Comparison of ENCODE assay signal across 22 cellular contexts in the genomic region with DNA sequence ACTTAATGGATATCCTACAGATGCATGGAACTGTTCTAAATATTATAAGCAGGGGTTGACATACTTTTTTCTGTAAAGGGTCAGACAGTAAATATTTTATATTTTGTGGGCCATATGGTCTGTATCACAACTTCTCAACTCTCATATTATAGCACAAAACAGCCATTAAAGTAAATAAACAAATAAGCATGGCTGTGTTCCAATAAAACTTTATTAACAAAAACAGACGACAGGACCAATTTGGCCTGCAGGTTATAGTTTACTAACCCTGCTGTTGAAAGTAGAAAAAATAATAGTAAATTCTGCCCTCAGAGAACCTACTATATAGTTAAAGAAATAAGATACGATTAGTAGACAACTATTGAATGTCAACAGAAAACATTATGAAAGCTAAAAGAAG. TPM values are rescaled to one million over a fixed set of nuclear protein-coding genes. Genes with fewer than 3 reads are reported as not detected.
DNase-seq lines count a peak whose midpoint lies in the region; ATAC-seq, FAIRE-seq and TF ChIP-seq lines count a peak whose summit lies in the region.
"Had no signal": no experiment of that assay in that cellular context is flagged by ENCODE, and none has a peak within 500 bp of the region (broad histone marks: within the 10 kb centered on the region; RNA-seq: fewer than 3 reads in every experiment).

No MANE protein-coding gene starts in this region.

- TF ChIP-seq POLR2A in GM12878 (IDR thresholded peaks at IDR 0.05; ENCODE audit: low read depth, low read length), result no peak

- DNase-seq in GM12878 (ENCODE audit: low read depth, low spot score) (no peak), HFFc6 (no peak), right atrium auricular region (ENCODE audit: low spot score) (no peak)
- DNase-seq: 8988T; ACHN; BE2C; C1 segment of cervical spinal cord; CD4-positive, alpha-beta memory T cell; CD4-positive, CD25-positive, alpha-beta regulatory T cell; CD8-positive, alpha-beta memory T cell; COR-L47; DMS 273 treated with DMSO at 0.1 percent for 48 hours; DMS153; DMS53; DMS79; DND-41; EL; GDM1 had no signal

- peak overlapping the region; percentile 19; the same call in 1 of the 2 replicates for H3K27ac ChIP-seq in HUES6 (ENCODE audit: low read depth, low read length)
- H3K27ac ChIP-seq in GM12878 (ENCODE audit: control insufficient read depth, insufficient read depth), result no peak overlapping the region
- H3K27ac ChIP-seq in right atrium auricular region, result no peak overlapping the region
- H3K27ac ChIP-seq: BLaER1 had no signal

- intact Hi-C loops in GM12878 (cut with micrococcal nuclease; ENCODE audit: unreplicated experiment), result no loop called here

- H3K27me3 ChIP-seq in HUES6 (ENCODE audit: control insufficient read depth, insufficient read depth, low read length), result no peaks in the 10 kb centered on the region
- no peaks in the 10 kb centered on the region for H3K27me3 ChIP-seq in GM12878 (replicated peaks in 1 of 2; ENCODE audit: control insufficient read depth in 2 of 2, insufficient read depth in 2 of 2, low read length in 1 of 2)
- no peaks in the 10 kb centered on the region for H3K27me3 ChIP-seq in right atrium auricular region
- H3K27me3 ChIP-seq: BE2C, BLaER1 had no signal

- TF ChIP-seq RAD21 in GM12878 (IDR thresholded peaks at IDR 0.05; ENCODE audit: insufficient read depth, low read depth, low read length), result no peak

- RAD21 ChIA-PET in GM12878 (lab: Charles Lee; ENCODE audit: unreplicated experiment), result no interaction called here

- no peak overlapping the region for H3K4me3 Mint-ChIP-seq in HFFc6
- H3K4me3 Mint-ChIP-seq: CD14-positive monocyte; CD4-positive, alpha-beta memory T cell; CD4-positive, CD25-positive, alpha-beta regulatory T cell; CD8-positive, alpha-beta memory T cell had no signal

- H3K4me1 Mint-ChIP-seq in HFFc6 (ENCODE audit: low read depth), result peaks cover 16% of the 10 kb centered on the region
- H3K4me1 Mint-ChIP-seq: CD14-positive monocyte had no signal

- no peaks in the 10 kb centered on the region for H3K27me3 Mint-ChIP-seq in HFFc6 (ENCODE audit: insufficient read depth)
- H3K27me3 Mint-ChIP-seq: CD4-positive, alpha-beta memory T cell; CD4-positive, CD25-positive, alpha-beta regulatory T cell; CD8-positive, alpha-beta memory T cell had no signal

- no peaks in the 10 kb centered on the region for H4K20me1 ChIP-seq in GM12878 (ENCODE audit: control insufficient read depth, insufficient read depth)

- peaks cover 4% of the 10 kb centered on the region; the same call in 1 of the 2 replicates for H3K36me3 Mint-ChIP-seq in HFFc6 (ENCODE audit: low read depth)

- H3K4me2 ChIP-seq in GM12878 (ENCODE audit: control insufficient read depth, insufficient read depth), result no peak overlapping the region
- H3K4me2 ChIP-seq: BLaER1 had no signal

- H3K9ac ChIP-seq in HUES6 (ENCODE audit: low read length), result no peak overlapping the region
- H3K9ac ChIP-seq in GM12878 (ENCODE audit: control insufficient read depth, insufficient read depth, low read length), result no peak overlapping the region
- H3K9ac ChIP-seq: BLaER1 had no signal

- H2AFZ ChIP-seq in GM12878 (ENCODE audit: control insufficient read depth, low read depth, low read length), result no peak overlapping the region

- TF ChIP-seq CTCF in GM12878 (IDR thresholded peaks at IDR 0.05 in 2 of 3, conservative IDR thresholded peaks at IDR 0.05 in 1 of 3; ENCODE audit: control insufficient read depth in 2 of 3, extremely low read depth in 1 of 3, insufficient read depth in 1 of 3, low read depth in 3 of 3, low read length in 3 of 3), result no peak
- no peak for TF ChIP-seq CTCF in HFFc6 (IDR thresholded peaks at IDR 0.05)
- no peak for TF ChIP-seq CTCF in right atrium auricular region (IDR thresholded peaks at IDR 0.05)

- H3K9me3 ChIP-seq in HUES6 (ENCODE audit: control insufficient read depth, insufficient read depth, low read depth, low read length) (no peaks in the 10 kb centered on the region), GM12878 (replicated peaks; ENCODE audit: control insufficient read depth, insufficient read depth, low read length) (no peaks in the 10 kb centered on the region), right atrium auricular region (no peaks in the 10 kb centered on the region)
- H3K9me3 ChIP-seq: BE2C, BLaER1 had no signal

- H3K36me3 ChIP-seq in HUES6 (ENCODE audit: control insufficient read depth, insufficient read depth, low read length) (peaks cover 4% of the 10 kb centered on the region; the same call in 1 of the 2 replicates), GM12878 (ENCODE audit: control insufficient read depth in 2 of 2, insufficient read depth in 2 of 2, low read length in 1 of 2) (peaks cover 0 to 3% of the 10 kb centered on the region in 2 experiments; a peak in 1 of 4 replicates), right atrium auricular region (peaks cover 10% of the 10 kb centered on the region)
- H3K36me3 ChIP-seq: BE2C had no signal

- 63% methylated on average over 2 of the region's 2 CpGs for WGBS in GM12878 (ENCODE audit: insufficient coverage, insufficient replicate concordance, low lambda C conversion rate, missing lambda C conversion rate)

- FAIRE-seq in GM12878 (lab: Jason Lieb, UNC), result no peak
- FAIRE-seq: GM12891 had no signal

- SMC1A ChIA-PET in GM12878 (lab: Charles Lee; ENCODE audit: uncharacterized antibody, unreplicated experiment), result no interaction called here

- no peak overlapping the region for H3K27ac Mint-ChIP-seq in HFFc6
- H3K27ac Mint-ChIP-seq: CD14-positive monocyte; CD4-positive, alpha-beta memory T cell; CD4-positive, CD25-positive, alpha-beta regulatory T cell had no signal

- POLR2A ChIA-PET in GM12878 (lab: Charles Lee), result no interaction called here

- CTCF ChIA-PET in GM12878 (lab: Yijun Ruan, JAX), result no interaction called here

- BruUV-seq in GM12878 (replicated peaks; lab: Mats Ljungman, UMichigan), result no TSS peak

- in situ Hi-C loops in GM12878 (cut with MboI), result no loop called here

- no peaks in the 10 kb centered on the region for H3K79me2 ChIP-seq in GM12878 (ENCODE audit: control insufficient read depth, insufficient read depth, low read length)

- ATAC-seq in GM12878, result no peak

- no peak for TF ChIP-seq EP300 in GM12878 (IDR thresholded peaks at IDR 0.05; ENCODE audit: borderline replicate concordance in 1 of 2, control insufficient read depth in 1 of 2, low read depth in 2 of 2, low read length in 2 of 2)

- peaks cover 18% of the 10 kb centered on the region for H3K4me1 ChIP-seq in HUES6 (ENCODE audit: control insufficient read depth, insufficient read depth, low read length)
- no peaks in the 10 kb centered on the region for H3K4me1 ChIP-seq in GM12878 (ENCODE audit: control insufficient read depth, insufficient read depth, low read length)
- no peaks in the 10 kb centered on the region for H3K4me1 ChIP-seq in right atrium auricular region
- H3K4me1 ChIP-seq: BE2C, BLaER1 had no signal

- H3K4me3 ChIP-seq in HUES6 (ENCODE audit: low read depth, low read length) (no peak overlapping the region), GM12878 (no peak overlapping the region), right atrium auricular region (no peak overlapping the region)
- H3K4me3 ChIP-seq: BLaER1 had no signal

- no peaks in the 10 kb centered on the region for H3K9me3 Mint-ChIP-seq in HFFc6
- H3K9me3 Mint-ChIP-seq: CD4-positive, alpha-beta memory T cell; CD8-positive, alpha-beta memory T cell had no signal

RNA-seq across cellular contexts. Expression of a gene that starts 17.5 kb away (rescaled TPM):
- 73.9 and 80.0 TPM in 2 replicates for total RNA-seq in GM12878 (2013; cell fraction: nucleolus; rRNA removed)
- total RNA-seq in GM12878 (2014; rRNA removed) (13.9 and 14.3 TPM in 2 replicates), GM12878 (2014; rRNA removed; fragmentation: Illumina TruSeq; extraction: Trizol) (13.5 and 16.2 TPM in 2 replicates), GM12878 (2021) (8.5 and 9.3 TPM in 2 replicates), right atrium auricular region (10 to 100 TPM; 15.1 to 16.2 TPM)
- 4.5 TPM for polyA plus RNA-seq in GM12878 (2011; ENCODE audit: low read depth)
- polyA plus RNA-seq in GM12878 (2011; rRNA removed) (15.4 and 20.2 TPM in 2 replicates), GM12878 (2014; fragmentation: Illumina TruSeq; extraction: Trizol) (13.1 and 15.4 TPM in 2 replicates), GM12878 (2014; fragmentation: Nextera tagmentation; extraction: Ambion mirVana) (under 1 TPM; 0.84 to 0.97 TPM), GM12878 (2014; rRNA removed) (10.3 and 10.5 TPM in 2 replicates), GM12878 (2016; fragmentation: Nextera tagmentation; extraction: Ambion mirVana) (1 to 10 TPM; 2.9 to 3.8 TPM)
- 8.1 and 8.2 TPM in 2 replicates for polyA plus RNA-seq in GM12878 (2011; cell fraction: cytosol; rRNA removed)
- polyA plus RNA-seq in GM12878 (2011; cell fraction: nucleus; rRNA removed), result 35.1 and 49.2 TPM in 2 replicates
- 4.2 and 6.8 TPM in 2 replicates for polyA plus RNA-seq in GM12878 (2012)
- 24.0 and 27.3 TPM in 2 replicates for polyA minus RNA-seq in GM12878 (2011; rRNA and poly(A)+ RNA removed)
- polyA minus RNA-seq in GM12878 (2011; cell fraction: cytosol; rRNA and poly(A)+ RNA removed), result 7.7 and 8.2 TPM in 2 replicates
- polyA minus RNA-seq in GM12878 (2011; cell fraction: nucleus; rRNA and poly(A)+ RNA removed), result 37.6 and 45.2 TPM in 2 replicates
- 10 to 100 TPM; 13.1 to 17.7 (median 15.9) TPM for total RNA-seq in HFFc6 (2021; fragmentation: NEBNext Ultra II Directional; extraction: Animal tissue kit (Norgen Biotek cat#: 25700))

RNA-seq across cellular contexts. Expression of a gene that starts 17.7 kb away (rescaled TPM):
- total RNA-seq in GM12878 (2013; cell fraction: nucleolus; rRNA removed), result 11.2 and 11.3 TPM in 2 replicates
- total RNA-seq in GM12878 (2014; rRNA removed) (18.2 and 24.5 TPM in 2 replicates), GM12878 (2014; rRNA removed; fragmentation: Illumina TruSeq; extraction: Trizol) (22.0 and 22.8 TPM in 2 replicates), GM12878 (2021) (18.9 and 20.5 TPM in 2 replicates), right atrium auricular region (10 to 100 TPM in 1 of 2 donors, 1 to 10 TPM in 1; 8.7 to 14.8 TPM)
- 10.6 TPM for polyA plus RNA-seq in GM12878 (2011; ENCODE audit: low read depth)
- polyA plus RNA-seq in GM12878 (2011; rRNA removed) (28.4 and 50.1 TPM in 2 replicates), GM12878 (2014; fragmentation: Illumina TruSeq; extraction: Trizol) (23.7 and 31.3 TPM in 2 replicates), GM12878 (2014; fragmentation: Nextera tagmentation; extraction: Ambion mirVana) (10 to 100 TPM; 37.7 to 75.2 TPM), GM12878 (2014; rRNA removed) (12.6 and 15.4 TPM in 2 replicates), GM12878 (2016; fragmentation: Nextera tagmentation; extraction: Ambion mirVana) (10 to 100 TPM; 34.3 to 43.2 TPM)
- polyA plus RNA-seq in GM12878 (2011; cell fraction: cytosol; rRNA removed), result 9.8 and 11.3 TPM in 2 replicates
- polyA plus RNA-seq in GM12878 (2011; cell fraction: nucleus; rRNA removed), result 9.1 and 9.3 TPM in 2 replicates
- polyA plus RNA-seq in GM12878 (2012), result 13.6 and 13.9 TPM in 2 replicates
- polyA minus RNA-seq in GM12878 (2011; rRNA and poly(A)+ RNA removed), result 10.9 and 17.1 TPM in 2 replicates
- polyA minus RNA-seq in GM12878 (2011; cell fraction: cytosol; rRNA and poly(A)+ RNA removed), result 5.3 and 7.6 TPM in 2 replicates
- 3.5 and 6.0 TPM in 2 replicates for polyA minus RNA-seq in GM12878 (2011; cell fraction: nucleus; rRNA and poly(A)+ RNA removed)
- 10 to 100 TPM; 23.1 to 37.3 (median 27.2) TPM for total RNA-seq in HFFc6 (2021; fragmentation: NEBNext Ultra II Directional; extraction: Animal tissue kit (Norgen Biotek cat#: 25700))

RNA-seq across cellular contexts. Expression of a gene that starts 46.3 kb away (rescaled TPM):
- total RNA-seq in GM12878 (2013; cell fraction: nucleolus; rRNA removed), result 3.0 and 4.2 TPM in 2 replicates
- 0.34 and 0.38 TPM in 2 replicates for total RNA-seq in GM12878 (2014; rRNA removed)
- total RNA-seq in GM12878 (2014; rRNA removed; fragmentation: Illumina TruSeq; extraction: Trizol), result 0.45 and 0.78 TPM in 2 replicates
- total RNA-seq in GM12878 (2021), result 0.45 and 0.69 TPM in 2 replicates
- 0.12 TPM for polyA plus RNA-seq in GM12878 (2011; ENCODE audit: low read depth)
- polyA plus RNA-seq in GM12878 (2011; rRNA removed), result 0.56 and 0.61 TPM in 2 replicates
- polyA plus RNA-seq in GM12878 (2011; cell fraction: cytosol; rRNA removed), result 0.22 and 0.25 TPM in 2 replicates
- 0.16 and 0.53 TPM in 2 replicates for polyA plus RNA-seq in GM12878 (2011; cell fraction: nucleus; rRNA removed)
- polyA plus RNA-seq in GM12878 (2012), result 0.49 and 0.65 TPM in 2 replicates
- polyA plus RNA-seq in GM12878 (2014; fragmentation: Illumina TruSeq; extraction: Trizol), result 0.78 and 1.2 TPM in 2 replicates
- polyA plus RNA-seq in GM12878 (2014; fragmentation: Nextera tagmentation; extraction: Ambion mirVana), result under 1 TPM in 1 of 2 experiments, not detected in 1; 0.33 TPM
- 0.46 and 0.86 TPM in 2 replicates for polyA plus RNA-seq in GM12878 (2014; rRNA removed)
- polyA plus RNA-seq in GM12878 (2016; fragmentation: Nextera tagmentation; extraction: Ambion mirVana), result 1 to 10 TPM in 1 of 2 experiments, under 1 TPM in 1; 0.53 to 1.1 TPM
- 0.31 and 0.37 TPM in 2 replicates for polyA minus RNA-seq in GM12878 (2011; rRNA and poly(A)+ RNA removed)
- polyA minus RNA-seq in GM12878 (2011; cell fraction: cytosol; rRNA and poly(A)+ RNA removed), result not detected in 2 replicates
- 0.60 and 0.86 TPM in 2 replicates for polyA minus RNA-seq in GM12878 (2011; cell fraction: nucleus; rRNA and poly(A)+ RNA removed)
- not detected for total RNA-seq in HFFc6 (2021; fragmentation: NEBNext Ultra II Directional; extraction: Animal tissue kit (Norgen Biotek cat#: 25700))
- 1 to 10 TPM; 1.1 to 2.1 TPM for total RNA-seq in right atrium auricular region
- total RNA-seq: CD4-positive, CD25-positive, alpha-beta regulatory T cell had no signal
- polyA plus RNA-seq: CD8-positive, alpha-beta memory T cell had no signal
